In the genomic region with DNA sequence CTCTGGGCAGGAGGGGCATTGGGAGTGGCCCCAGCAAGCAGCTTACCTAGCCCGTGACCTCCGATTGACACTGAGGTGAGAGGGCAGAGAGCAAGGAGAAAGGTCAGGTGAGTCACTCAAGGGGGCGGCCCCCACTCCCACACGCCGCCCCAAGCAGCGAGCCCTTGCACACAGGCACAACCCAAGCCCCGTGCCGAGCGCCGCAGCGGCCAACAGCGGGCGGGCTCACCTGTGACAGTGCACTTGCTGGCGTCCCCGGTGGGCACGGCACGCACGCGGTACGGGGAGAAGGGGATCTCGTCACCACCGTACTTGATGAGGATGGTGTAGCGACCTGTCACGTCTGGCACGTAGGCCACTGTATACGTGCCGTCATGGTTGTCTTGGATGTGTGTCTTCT, we compare ENCODE assay signal across 24 cellular contexts. TPM values are rescaled to one million over a fixed set of nuclear protein-coding genes. Genes with fewer than 3 reads are reported as not detected.
DNase-seq lines count a peak whose midpoint lies in the region; ATAC-seq, FAIRE-seq and TF ChIP-seq lines count a peak whose summit lies in the region.
"Had no signal": no experiment of that assay in that cellular context is flagged by ENCODE, and none has a peak within 500 bp of the region (broad histone marks: within the 10 kb centered on the region; RNA-seq: fewer than 3 reads in every experiment).

No MANE protein-coding gene starts in this region.

- H3K4me3 ChIP-seq in CD4-positive, alpha-beta memory T cell (ENCODE audit: low read length in 2 of 2): no peak overlapping the region
- H3K4me3 ChIP-seq in K562: no peak overlapping the region
- no peak overlapping the region for H3K4me3 ChIP-seq in rectal smooth muscle tissue (ENCODE audit: low read length)
- H3K4me3 ChIP-seq: dorsolateral prefrontal cortex, testis had no signal

- peaks cover 9 to 63% (median 20%) of the 10 kb centered on the region in 4 donors for H3K4me1 Mint-ChIP-seq in CD4-positive, alpha-beta memory T cell

- peaks cover 3% of the 10 kb centered on the region; the same call in 1 of the 2 replicates for H4K20me1 ChIP-seq in K562 (replicated peaks; ENCODE audit: control insufficient read depth, insufficient read depth, low read length)

- intact Hi-C loops in CD4-positive, alpha-beta memory T cell (cut with micrococcal nuclease): no loop called here
- intact Hi-C loops in K562 (cut with micrococcal nuclease): no loop called here

- H3K36me3 ChIP-seq in CD4-positive, alpha-beta memory T cell (ENCODE audit: insufficient read depth, low read length): peaks cover 86% of the 10 kb centered on the region
- H3K36me3 ChIP-seq in K562 (ENCODE audit: control insufficient read depth, insufficient read depth, low read length) (peaks cover 98% of the 10 kb centered on the region; the same call in 2 of the 3 replicates), rectal smooth muscle tissue (ENCODE audit: control insufficient read depth, insufficient read depth, low read length) (peaks cover 55% of the 10 kb centered on the region)

- H3K27ac Mint-ChIP-seq in CD4-positive, alpha-beta memory T cell: peak overlapping the region in 5 of 7 donors; percentile 55 to 85 (median 64)
- H3K27ac Mint-ChIP-seq: T-helper 1 cell treated with Interleukin-12 subunit alpha and Interleukin-12 subunit beta and Interleukin-4 antibody, amounts not matched to agents 30 μg/mL and 1 μg/mL, for 36 hours had no signal

- no peak for FAIRE-seq in K562 (lab: Jason Lieb, UNC)
- FAIRE-seq: GM18507, small intestine had no signal

- no peak for TF ChIP-seq RAD21 in K562 (CRISPR knock-in tag; conservative IDR thresholded peaks at IDR 0.05 in 1 of 2, IDR thresholded peaks at IDR 0.05 in 1 of 2)

- no peaks in the 10 kb centered on the region for H3K79me2 ChIP-seq in K562 (ENCODE audit: control insufficient read depth, insufficient read depth, low read length)

- ATAC-seq in activated CD4-positive, CD25-positive, alpha-beta regulatory T cell treated with anti-CD3 and anti-CD28 coated beads, Interleukin-2, amount 50 U/mL, for 24 hours: peak; percentile 63 to 71
- ATAC-seq in K562 (no peak), HG03342 (IDR thresholded peaks at IDR 0.05; ENCODE audit: unreplicated experiment) (no peak)

- H2AFZ ChIP-seq in K562 (ENCODE audit: low read depth, low read length): no peak overlapping the region

- no peaks in the 10 kb centered on the region for H3K27me3 ChIP-seq in CD4-positive, alpha-beta memory T cell (ENCODE audit: insufficient read depth, low read length)
- H3K27me3 ChIP-seq in K562 (ENCODE audit: control insufficient read depth in 2 of 2, insufficient read depth in 2 of 2, low read length in 2 of 2) (no peaks in the 10 kb centered on the region), rectal smooth muscle tissue (ENCODE audit: control insufficient read depth, insufficient read depth, low read length) (no peaks in the 10 kb centered on the region)
- H3K27me3 ChIP-seq: testis had no signal

- no peak for DNase-seq in activated CD4-positive, CD25-positive, alpha-beta regulatory T cell treated with anti-CD3 and anti-CD28 coated beads, Interleukin-2, amount 50 U/mL, for 72 hours
- peak in 1 of 5 donors; percentile 37 for DNase-seq in CD4-positive, alpha-beta memory T cell
- DNase-seq in K562 (ENCODE audit: extremely low read depth in 1 of 4, low spot score in 3 of 4) (no peak), SK-N-DZ (ENCODE audit: low spot score) (no peak), AG08395 (ENCODE audit: low spot score) (no peak)
- DNase-seq: activated CD4-positive, alpha-beta T cell treated with anti-CD3 and anti-CD28 coated beads for 48 hours; activated naive CD4-positive, alpha-beta T cell treated with anti-CD3 and anti-CD28 coated beads, Interleukin-2, amount 10 ng/mL, durations not matched to agents 7 days and 5 days; AML-193; aorta; central memory CD4-positive, alpha-beta T cell; dorsolateral prefrontal cortex; GDM1; NCI-H1694; NCI-H526 treated with DMSO at 0.1 percent for 48 hours; occipital lobe; small intestine; stimulated activated CD4-positive, alpha-beta T cell treated with anti-CD3 and anti-CD28 coated beads, Interleukin-2, amount 100 ng/mL, for 24 hours; testis had no signal

- no TSS peak for BruUV-seq in K562 (replicated peaks; lab: Mats Ljungman, UMichigan)

- no peak for TF ChIP-seq POLR2A in K562 (conservative IDR thresholded peaks at IDR 0.05)

- CTCF ChIA-PET in CD4-positive, alpha-beta memory T cell (lab: Charles Lee; ENCODE audit: partially characterized antibody): interaction anchor here (0.8 to 1.0 kb wide), 2 partner anchors 9 to 16 kb away, joined by 3 read pairs; no protein-coding TSS in a partner anchor
- CTCF ChIA-PET in K562 (lab: Yijun Ruan, JAX; ENCODE audit: low intra/inter-chr PET ratio): no interaction called here

- POLR2A ChIA-PET in CD4-positive, alpha-beta memory T cell (lab: Charles Lee; ENCODE audit: partially characterized antibody): interaction anchor here (12.9 kb wide), 1 partner anchor 9 kb away, joined by 245 read pairs; no protein-coding TSS in a partner anchor
- POLR2A ChIA-PET in K562 (lab: Yijun Ruan, JAX): interaction anchor here (0.7 to 1.8 kb wide), 4 partner anchors 12 to 453 kb away, joined by 4 to 5 read pairs (median 4); no protein-coding TSS in a partner anchor

- H3K9ac ChIP-seq in K562 (ENCODE audit: insufficient read depth in 1 of 2, low read depth in 2 of 2, low read length in 2 of 2): no peak overlapping the region
- no peak overlapping the region for H3K9ac ChIP-seq in rectal smooth muscle tissue (ENCODE audit: low read length)

- peaks cover 5 to 31% of the 10 kb centered on the region in 2 donors for H3K36me3 Mint-ChIP-seq in CD4-positive, alpha-beta memory T cell

- H3K4me3 Mint-ChIP-seq in CD4-positive, alpha-beta memory T cell: peak overlapping the region in 1 of 8 donors; percentile 39
- H3K4me3 Mint-ChIP-seq: activated naive CD4-positive, alpha-beta T cell treated with anti-CD3 and anti-CD28 coated beads, Interleukin-2, amount 10 ng/mL, durations not matched to agents 7 days and 5 days; T-helper 1 cell treated with Interleukin-12 subunit alpha and Interleukin-12 subunit beta and Interleukin-4 antibody, amounts not matched to agents 30 μg/mL and 1 μg/mL, for 36 hours had no signal

- peak overlapping the region; percentile 21 for H3K27ac ChIP-seq in CD4-positive, alpha-beta memory T cell (ENCODE audit: low read depth, low read length)
- no peak overlapping the region for H3K27ac ChIP-seq in K562 (ENCODE audit: extremely low read depth, low read depth, low read length)
- H3K27ac ChIP-seq in rectal smooth muscle tissue (ENCODE audit: low read depth, low read length): peak overlapping the region; percentile 72
- H3K27ac ChIP-seq: 22Rv1, dorsolateral prefrontal cortex, testis had no signal

- H3K9me3 ChIP-seq in CD4-positive, alpha-beta memory T cell (ENCODE audit: control insufficient read depth in 1 of 2, low read length in 2 of 2): no peaks in the 10 kb centered on the region
- no peaks in the 10 kb centered on the region for H3K9me3 ChIP-seq in K562 (replicated peaks; ENCODE audit: control insufficient read depth, insufficient read depth, low read depth, low read length)
- H3K9me3 ChIP-seq: testis had no signal

- in situ Hi-C loops in K562 (cut with MboI): no loop called here

- WGBS in K562 (ENCODE audit: insufficient coverage, low coverage, missing lambda C conversion rate): 85% methylated on average over 11 of the region's 27 CpGs

- peaks cover 94% of the 10 kb centered on the region for H3K4me1 ChIP-seq in CD4-positive, alpha-beta memory T cell (ENCODE audit: insufficient read depth, low read length)
- H3K4me1 ChIP-seq in K562 (replicated peaks in 1 of 2; ENCODE audit: control insufficient read depth in 2 of 2, insufficient read depth in 2 of 2, low read length in 2 of 2): peaks cover 0 to 22% of the 10 kb centered on the region in 2 experiments; a peak in 1 of 5 replicates
- H3K4me1 ChIP-seq in rectal smooth muscle tissue (ENCODE audit: control insufficient read depth, insufficient read depth, low read length): no peaks in the 10 kb centered on the region
- H3K4me1 ChIP-seq: testis had no signal

- TF ChIP-seq EP300 in K562 (IDR thresholded peaks at IDR 0.05; ENCODE audit: low read length): no peak

- TF ChIP-seq CTCF in K562 (IDR thresholded peaks at IDR 0.05 in 2 of 3, conservative IDR thresholded peaks at IDR 0.05 in 1 of 3; ENCODE audit: insufficient read depth in 2 of 3, low read depth in 1 of 3, low read length in 3 of 3): no peak

- no peaks in the 10 kb centered on the region for H3K9me1 ChIP-seq in K562 (ENCODE audit: control insufficient read depth, insufficient read depth, low read length)

- no peak overlapping the region for H3K4me2 ChIP-seq in K562 (ENCODE audit: insufficient read depth, low read length)

- H3K9me3 Mint-ChIP-seq in CD4-positive, alpha-beta memory T cell: no peaks in the 10 kb centered on the region
- H3K9me3 Mint-ChIP-seq: activated naive CD4-positive, alpha-beta T cell treated with anti-CD3 and anti-CD28 coated beads, Interleukin-2, amount 10 ng/mL, durations not matched to agents 7 days and 5 days; T-helper 1 cell treated with Interleukin-12 subunit alpha and Interleukin-12 subunit beta and Interleukin-4 antibody, amounts not matched to agents 30 μg/mL and 1 μg/mL, for 36 hours had no signal

- no peaks in the 10 kb centered on the region for H3K27me3 Mint-ChIP-seq in CD4-positive, alpha-beta memory T cell
- H3K27me3 Mint-ChIP-seq: activated naive CD4-positive, alpha-beta T cell treated with anti-CD3 and anti-CD28 coated beads, Interleukin-2, amount 10 ng/mL, durations not matched to agents 7 days and 5 days had no signal

RNA-seq across cellular contexts. Expression of a gene that starts 17.2 kb away (rescaled TPM):
- 100 to 1,000 TPM; 839 to 871 TPM for total RNA-seq in CD4-positive, alpha-beta memory T cell
- 100 to 1,000 TPM in 1 of 2 donors, 10 to 100 TPM in 1; 87.4 to 683 TPM for polyA plus RNA-seq in CD4-positive, alpha-beta memory T cell
- total RNA-seq in K562 (2011; cell fraction: chromatin; rRNA removed; ENCODE audit: low replicate concordance): 432 and 1,364 TPM in 2 replicates
- total RNA-seq in K562 (2011; cell fraction: nucleolus; rRNA removed): 816 and 818 TPM in 2 replicates
- 362 and 459 TPM in 2 replicates for total RNA-seq in K562 (2011; cell fraction: nucleoplasm; rRNA removed)
- total RNA-seq in K562 (2014; rRNA removed) (554 and 803 TPM in 2 replicates), K562 (2014; rRNA removed; fragmentation: Illumina TruSeq; extraction: Trizol) (72.2 and 110 TPM in 2 replicates), K562 (2015; rRNA removed; fragmentation: Illumina TruSeq; extraction: Trizol) (135 and 162 TPM in 2 replicates), K562 (2021) (672 and 735 TPM in 2 replicates)
- polyA plus RNA-seq in K562 (2011; rRNA removed) (86.6 and 165 TPM in 2 replicates), K562 (2014; fragmentation: Illumina TruSeq; extraction: Trizol) (329 and 438 TPM in 2 replicates), K562 (2014; fragmentation: Nextera tagmentation; extraction: Ambion mirVana) (1 to 10 TPM; 6.2 to 6.8 TPM), K562 (2014; rRNA removed) (226 and 245 TPM in 2 replicates)
- 122 and 183 TPM in 2 replicates for polyA plus RNA-seq in K562 (2011; cell fraction: cytosol; rRNA removed)
- polyA plus RNA-seq in K562 (2011; cell fraction: nucleus; rRNA removed): 624 and 751 TPM in 2 replicates
- 392 and 593 TPM in 2 replicates for polyA plus RNA-seq in K562 (2012)
- 249 and 291 TPM in 2 replicates for polyA minus RNA-seq in K562 (2011; rRNA and poly(A)+ RNA removed)
- 522 and 767 TPM in 2 replicates for polyA minus RNA-seq in K562 (2011; cell fraction: cytosol; rRNA and poly(A)+ RNA removed)
- 248 and 324 TPM in 2 replicates for polyA minus RNA-seq in K562 (2011; cell fraction: nucleus; rRNA and poly(A)+ RNA removed)
- 118 and 164 TPM in 2 replicates for polyA plus RNA-seq in SK-N-DZ (2014; cell fraction: cytosol; rRNA removed)
- 267 and 369 TPM in 2 replicates for polyA plus RNA-seq in SK-N-DZ (2014; cell fraction: nucleus; rRNA removed)

RNA-seq across cellular contexts. Expression of a gene that starts 21.9 kb away (rescaled TPM):
- total RNA-seq in CD4-positive, alpha-beta memory T cell: 10 to 100 TPM; 84.3 to 88.7 TPM
- polyA plus RNA-seq in CD4-positive, alpha-beta memory T cell: 10 to 100 TPM; 30.3 to 38.2 TPM
- 41.8 and 93.2 TPM in 2 replicates for total RNA-seq in K562 (2011; cell fraction: chromatin; rRNA removed; ENCODE audit: low replicate concordance)
- 88.9 and 97.4 TPM in 2 replicates for total RNA-seq in K562 (2011; cell fraction: nucleolus; rRNA removed)
- total RNA-seq in K562 (2011; cell fraction: nucleoplasm; rRNA removed): 70.5 and 73.6 TPM in 2 replicates
- total RNA-seq in K562 (2014; rRNA removed): 32.9 and 36.2 TPM in 2 replicates
- total RNA-seq in K562 (2014; rRNA removed; fragmentation: Illumina TruSeq; extraction: Trizol): 37.5 and 38.3 TPM in 2 replicates
- total RNA-seq in K562 (2015; rRNA removed; fragmentation: Illumina TruSeq; extraction: Trizol): 61.9 and 67.8 TPM in 2 replicates
- total RNA-seq in K562 (2021): 124 and 135 TPM in 2 replicates
- 77.4 and 81.2 TPM in 2 replicates for polyA plus RNA-seq in K562 (2011; rRNA removed)
- polyA plus RNA-seq in K562 (2011; cell fraction: cytosol; rRNA removed): 100.0 and 121 TPM in 2 replicates
- 238 and 242 TPM in 2 replicates for polyA plus RNA-seq in K562 (2011; cell fraction: nucleus; rRNA removed)
- 125 and 134 TPM in 2 replicates for polyA plus RNA-seq in K562 (2012)
- polyA plus RNA-seq in K562 (2014; fragmentation: Illumina TruSeq; extraction: Trizol): 177 and 206 TPM in 2 replicates
- polyA plus RNA-seq in K562 (2014; fragmentation: Nextera tagmentation; extraction: Ambion mirVana): 1 to 10 TPM; 2.3 to 3.1 TPM
- 86.7 and 110 TPM in 2 replicates for polyA plus RNA-seq in K562 (2014; rRNA removed)
- 24.0 and 43.3 TPM in 2 replicates for polyA minus RNA-seq in K562 (2011; rRNA and poly(A)+ RNA removed)
- polyA minus RNA-seq in K562 (2011; cell fraction: cytosol; rRNA and poly(A)+ RNA removed): 51.3 and 57.9 TPM in 2 replicates
- polyA minus RNA-seq in K562 (2011; cell fraction: nucleus; rRNA and poly(A)+ RNA removed): 28.5 and 40.8 TPM in 2 replicates
- polyA plus RNA-seq in SK-N-DZ (2014; cell fraction: cytosol; rRNA removed): 76.3 and 77.9 TPM in 2 replicates
- polyA plus RNA-seq in SK-N-DZ (2014; cell fraction: nucleus; rRNA removed): 63.6 and 71.0 TPM in 2 replicates

RNA-seq across cellular contexts. Expression of a gene that starts 41.0 kb away (rescaled TPM):
- 1,000 to 10,000 TPM; 5,157 to 5,386 TPM for total RNA-seq in CD4-positive, alpha-beta memory T cell
- 1,000 to 10,000 TPM; 4,018 to 5,740 TPM for polyA plus RNA-seq in CD4-positive, alpha-beta memory T cell
- 652 and 1,355 TPM in 2 replicates for total RNA-seq in K562 (2011; cell fraction: chromatin; rRNA removed; ENCODE audit: low replicate concordance)
- total RNA-seq in K562 (2011; cell fraction: nucleolus; rRNA removed): 1,356 and 1,561 TPM in 2 replicates
- total RNA-seq in K562 (2011; cell fraction: nucleoplasm; rRNA removed): 1,670 and 2,786 TPM in 2 replicates
- total RNA-seq in K562 (2014; rRNA removed): 4,111 and 4,705 TPM in 2 replicates
- total RNA-seq in K562 (2014; rRNA removed; fragmentation: Illumina TruSeq; extraction: Trizol): 3,682 and 4,010 TPM in 2 replicates
- 3,735 and 3,774 TPM in 2 replicates for total RNA-seq in K562 (2015; rRNA removed; fragmentation: Illumina TruSeq; extraction: Trizol)
- total RNA-seq in K562 (2021): 4,299 and 4,408 TPM in 2 replicates
- 5,297 and 6,545 TPM in 2 replicates for polyA plus RNA-seq in K562 (2011; rRNA removed)
- polyA plus RNA-seq in K562 (2011; cell fraction: cytosol; rRNA removed): 7,052 and 10,074 TPM in 2 replicates
- 3,562 and 5,028 TPM in 2 replicates for polyA plus RNA-seq in K562 (2011; cell fraction: nucleus; rRNA removed)
- 5,208 and 8,851 TPM in 2 replicates for polyA plus RNA-seq in K562 (2012)
- 6,119 and 7,432 TPM in 2 replicates for polyA plus RNA-seq in K562 (2014; fragmentation: Illumina TruSeq; extraction: Trizol)
- 1,000 to 10,000 TPM; 5,014 to 7,600 TPM for polyA plus RNA-seq in K562 (2014; fragmentation: Nextera tagmentation; extraction: Ambion mirVana)
- polyA plus RNA-seq in K562 (2014; rRNA removed): 6,193 and 7,323 TPM in 2 replicates
- polyA minus RNA-seq in K562 (2011; rRNA and poly(A)+ RNA removed): 1,451 and 1,523 TPM in 2 replicates
- 1,578 and 1,804 TPM in 2 replicates for polyA minus RNA-seq in K562 (2011; cell fraction: cytosol; rRNA and poly(A)+ RNA removed)
- 368 and 622 TPM in 2 replicates for polyA minus RNA-seq in K562 (2011; cell fraction: nucleus; rRNA and poly(A)+ RNA removed)
- polyA plus RNA-seq in SK-N-DZ (2014; cell fraction: cytosol; rRNA removed): 4,718 and 5,431 TPM in 2 replicates
- polyA plus RNA-seq in SK-N-DZ (2014; cell fraction: nucleus; rRNA removed): 2,533 and 5,089 TPM in 2 replicates

RNA-seq across cellular contexts. Expression of a gene that starts 51.8 kb away (rescaled TPM):
- total RNA-seq in CD4-positive, alpha-beta memory T cell: 10 to 100 TPM; 25.3 to 26.3 TPM
- polyA plus RNA-seq in CD4-positive, alpha-beta memory T cell: 10 to 100 TPM; 14.0 to 16.2 TPM
- 14.4 and 29.9 TPM in 2 replicates for total RNA-seq in K562 (2011; cell fraction: chromatin; rRNA removed; ENCODE audit: low replicate concordance)
- total RNA-seq in K562 (2011; cell fraction: nucleolus; rRNA removed): 32.4 and 37.9 TPM in 2 replicates
- total RNA-seq in K562 (2011; cell fraction: nucleoplasm; rRNA removed): 24.0 and 27.8 TPM in 2 replicates
- total RNA-seq in K562 (2014; rRNA removed) (12.4 and 16.4 TPM in 2 replicates), K562 (2014; rRNA removed; fragmentation: Illumina TruSeq; extraction: Trizol) (5.7 and 5.9 TPM in 2 replicates), K562 (2015; rRNA removed; fragmentation: Illumina TruSeq; extraction: Trizol) (4.9 and 5.5 TPM in 2 replicates), K562 (2021) (10.9 and 11.2 TPM in 2 replicates)
- polyA plus RNA-seq in K562 (2011; rRNA removed) (12.6 and 14.8 TPM in 2 replicates), K562 (2014; fragmentation: Illumina TruSeq; extraction: Trizol) (7.9 and 12.9 TPM in 2 replicates), K562 (2014; fragmentation: Nextera tagmentation; extraction: Ambion mirVana) (under 1 TPM; 0.73 to 0.74 TPM), K562 (2014; rRNA removed) (11.6 and 16.4 TPM in 2 replicates)
- polyA plus RNA-seq in K562 (2011; cell fraction: cytosol; rRNA removed): 18.6 and 34.4 TPM in 2 replicates
- 18.8 and 31.1 TPM in 2 replicates for polyA plus RNA-seq in K562 (2011; cell fraction: nucleus; rRNA removed)
- polyA plus RNA-seq in K562 (2012): 14.5 and 24.0 TPM in 2 replicates
- polyA minus RNA-seq in K562 (2011; rRNA and poly(A)+ RNA removed): 5.2 and 6.9 TPM in 2 replicates
- polyA minus RNA-seq in K562 (2011; cell fraction: cytosol; rRNA and poly(A)+ RNA removed): 8.1 and 9.3 TPM in 2 replicates
- 4.7 and 6.1 TPM in 2 replicates for polyA minus RNA-seq in K562 (2011; cell fraction: nucleus; rRNA and poly(A)+ RNA removed)
- 15.5 and 17.3 TPM in 2 replicates for polyA plus RNA-seq in SK-N-DZ (2014; cell fraction: cytosol; rRNA removed)
- 12.1 and 20.9 TPM in 2 replicates for polyA plus RNA-seq in SK-N-DZ (2014; cell fraction: nucleus; rRNA removed)

RNA-seq across cellular contexts. Expression of a gene that starts 54.1 kb away (rescaled TPM):
- 100 to 1,000 TPM; 139 to 141 TPM for total RNA-seq in CD4-positive, alpha-beta memory T cell
- polyA plus RNA-seq in CD4-positive, alpha-beta memory T cell: 10 to 100 TPM; 47.3 to 48.2 TPM
- total RNA-seq in K562 (2011; cell fraction: chromatin; rRNA removed; ENCODE audit: low replicate concordance): 68.1 and 155 TPM in 2 replicates
- total RNA-seq in K562 (2011; cell fraction: nucleolus; rRNA removed): 126 and 130 TPM in 2 replicates
- total RNA-seq in K562 (2011; cell fraction: nucleoplasm; rRNA removed): 84.5 and 90.6 TPM in 2 replicates
- total RNA-seq in K562 (2014; rRNA removed) (20.2 and 33.7 TPM in 2 replicates), K562 (2014; rRNA removed; fragmentation: Illumina TruSeq; extraction: Trizol) (10.7 and 11.3 TPM in 2 replicates), K562 (2015; rRNA removed; fragmentation: Illumina TruSeq; extraction: Trizol) (15.6 and 17.1 TPM in 2 replicates), K562 (2021) (29.6 and 32.2 TPM in 2 replicates)
- polyA plus RNA-seq in K562 (2011; rRNA removed) (24.0 and 39.6 TPM in 2 replicates), K562 (2014; fragmentation: Illumina TruSeq; extraction: Trizol) (20.2 and 25.0 TPM in 2 replicates), K562 (2014; fragmentation: Nextera tagmentation; extraction: Ambion mirVana) (under 1 TPM; 0.49 to 0.64 TPM), K562 (2014; rRNA removed) (33.6 and 40.7 TPM in 2 replicates)
- polyA plus RNA-seq in K562 (2011; cell fraction: cytosol; rRNA removed): 24.2 and 26.2 TPM in 2 replicates
- 415 and 432 TPM in 2 replicates for polyA plus RNA-seq in K562 (2011; cell fraction: nucleus; rRNA removed)
- polyA plus RNA-seq in K562 (2012): 21.3 and 52.8 TPM in 2 replicates
- 7.7 and 17.0 TPM in 2 replicates for polyA minus RNA-seq in K562 (2011; rRNA and poly(A)+ RNA removed)
- 8.3 and 13.7 TPM in 2 replicates for polyA minus RNA-seq in K562 (2011; cell fraction: cytosol; rRNA and poly(A)+ RNA removed)
- polyA minus RNA-seq in K562 (2011; cell fraction: nucleus; rRNA and poly(A)+ RNA removed): 45.6 and 52.2 TPM in 2 replicates
- polyA plus RNA-seq in SK-N-DZ (2014; cell fraction: cytosol; rRNA removed): 37.3 and 52.4 TPM in 2 replicates
- polyA plus RNA-seq in SK-N-DZ (2014; cell fraction: nucleus; rRNA removed): 299 and 385 TPM in 2 replicates

Comparison
In these comparisons a context has a peak if more than half of its experiments do, and no peak if none do; other contexts are left out.
1. ATAC-seq: peak in activated CD4-positive, CD25-positive, alpha-beta regulatory T cell treated with anti-CD3 and anti-CD28 coated beads, Interleukin-2, amount 50 U/mL, for 24 hours (2 of 2); none in K562 (single experiment) and HG03342 (single experiment).